Comparison of ENCODE assay signal across 1 cellular context in the genomic region with DNA sequence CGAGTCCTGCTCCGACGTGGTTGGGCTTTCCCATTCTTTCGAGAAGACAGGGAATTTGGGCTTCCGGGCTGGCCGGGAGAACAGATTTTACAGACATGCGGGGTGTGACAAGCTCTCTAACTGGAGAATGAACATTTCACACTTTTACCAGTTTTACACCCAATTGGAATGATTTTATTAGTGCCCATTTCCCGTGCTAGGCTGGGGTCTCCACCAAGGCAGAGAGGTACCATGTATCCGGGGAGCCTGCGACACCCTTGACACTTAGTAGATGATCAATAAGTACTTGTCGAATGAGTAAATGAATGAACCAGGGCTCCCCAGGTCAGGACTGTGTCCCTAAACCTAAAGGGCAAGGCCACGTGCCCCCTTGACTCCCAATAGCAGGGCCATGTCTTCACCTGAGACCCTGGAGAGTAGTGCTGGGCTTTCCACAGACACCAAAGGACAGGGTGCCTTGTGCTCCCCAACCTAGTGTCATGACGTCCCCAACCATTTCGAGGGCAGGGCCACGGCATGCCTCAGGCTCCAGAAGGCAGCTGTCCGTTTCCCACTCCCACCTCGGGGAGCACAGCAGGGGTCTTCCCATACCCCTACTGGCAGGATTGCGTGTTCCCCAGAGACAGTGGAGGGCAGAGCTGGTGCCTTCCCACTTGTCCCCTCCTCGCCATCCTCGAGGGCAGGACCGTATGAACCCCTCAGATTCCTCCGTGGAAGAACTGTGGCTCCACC.
TF ChIP-seq lines count a peak whose summit lies in the region.

No MANE protein-coding gene starts in this region.

TF ChIP-seq in HepG2, 621 proteins besides CTCF, POLR2A, EP300 and RAD21 (continued from another document and continues in another):
- TF ChIP-seq HMGA1 (CRISPR knock-in tag; conservative IDR thresholded peaks at IDR 0.05) (no peak), YY1 (IDR thresholded peaks at IDR 0.05; ENCODE audit: insufficient read depth, insufficient replicate concordance, low read depth, low read length) (no peak), HHEX (CRISPR knock-in tag; IDR thresholded peaks at IDR 0.05) (no peak), ZNF382 (CRISPR knock-in tag; IDR thresholded peaks at IDR 0.05; ENCODE audit: borderline replicate concordance) (no peak), ZNF577 (CRISPR knock-in tag; IDR thresholded peaks at IDR 0.05; ENCODE audit: borderline replicate concordance, low read depth) (no peak), ZNF558 (CRISPR knock-in tag; IDR thresholded peaks at IDR 0.05; ENCODE audit: borderline replicate concordance) (no peak), ZNF160 (CRISPR knock-in tag; IDR thresholded peaks at IDR 0.05) (no peak), HNF4G (IDR thresholded peaks at IDR 0.05; ENCODE audit: borderline replicate concordance, low read depth, low read length) (no peak), HNF4G (CRISPR knock-in tag; IDR thresholded peaks at IDR 0.05; ENCODE audit: borderline replicate concordance, low read depth) (no peak), ATF7 (IDR thresholded peaks at IDR 0.05) (no peak), ATF7 (CRISPR knock-in tag; IDR thresholded peaks at IDR 0.05) (no peak), ZNF232 (CRISPR knock-in tag; IDR thresholded peaks at IDR 0.05; ENCODE audit: borderline replicate concordance) (0 out of 2 replicates have a peak, but pooled peaks have one; percentile 26), NKX3-1 (CRISPR knock-in tag; IDR thresholded peaks at IDR 0.05) (no peak), HNRNPLL (IDR thresholded peaks at IDR 0.05; ENCODE audit: low read depth, low read length, poor library complexity, severe bottlenecking) (no peak), ZNF747 (CRISPR knock-in tag; IDR thresholded peaks at IDR 0.05; ENCODE audit: borderline replicate concordance) (peak; percentile 14; the same call in 1 of the 2 replicates), ZNF772 (CRISPR knock-in tag; IDR thresholded peaks at IDR 0.05) (peak; percentile 58; the same call in 1 of the 2 replicates), RFX5 (IDR thresholded peaks at IDR 0.05; ENCODE audit: low read depth, low read length) (no peak), REPIN1 (CRISPR knock-in tag; IDR thresholded peaks at IDR 0.05; ENCODE audit: borderline replicate concordance, low read depth) (no peak), MTA3 (CRISPR knock-in tag; IDR thresholded peaks at IDR 0.05) (no peak), ZNF841 (CRISPR knock-in tag; IDR thresholded peaks at IDR 0.05; ENCODE audit: borderline replicate concordance) (no peak), ZSCAN31 (CRISPR knock-in tag; IDR thresholded peaks at IDR 0.05; ENCODE audit: low read depth) (no peak), ZNF598 (CRISPR knock-in tag; IDR thresholded peaks at IDR 0.05; ENCODE audit: borderline replicate concordance) (no peak), ZNF20 (CRISPR knock-in tag; IDR thresholded peaks at IDR 0.05) (no peak), ZNF335 (CRISPR knock-in tag; IDR thresholded peaks at IDR 0.05) (no peak), REL (CRISPR knock-in tag; conservative IDR thresholded peaks at IDR 0.05) (peak; percentile 59; the same call in 1 of the 2 replicates), KDM5A (IDR thresholded peaks at IDR 0.05; ENCODE audit: borderline replicate concordance, low read length) (no peak), ZSCAN9 (CRISPR knock-in tag; IDR thresholded peaks at IDR 0.05; ENCODE audit: borderline replicate concordance) (no peak)
- TF ChIP-seq, protein P1, sequence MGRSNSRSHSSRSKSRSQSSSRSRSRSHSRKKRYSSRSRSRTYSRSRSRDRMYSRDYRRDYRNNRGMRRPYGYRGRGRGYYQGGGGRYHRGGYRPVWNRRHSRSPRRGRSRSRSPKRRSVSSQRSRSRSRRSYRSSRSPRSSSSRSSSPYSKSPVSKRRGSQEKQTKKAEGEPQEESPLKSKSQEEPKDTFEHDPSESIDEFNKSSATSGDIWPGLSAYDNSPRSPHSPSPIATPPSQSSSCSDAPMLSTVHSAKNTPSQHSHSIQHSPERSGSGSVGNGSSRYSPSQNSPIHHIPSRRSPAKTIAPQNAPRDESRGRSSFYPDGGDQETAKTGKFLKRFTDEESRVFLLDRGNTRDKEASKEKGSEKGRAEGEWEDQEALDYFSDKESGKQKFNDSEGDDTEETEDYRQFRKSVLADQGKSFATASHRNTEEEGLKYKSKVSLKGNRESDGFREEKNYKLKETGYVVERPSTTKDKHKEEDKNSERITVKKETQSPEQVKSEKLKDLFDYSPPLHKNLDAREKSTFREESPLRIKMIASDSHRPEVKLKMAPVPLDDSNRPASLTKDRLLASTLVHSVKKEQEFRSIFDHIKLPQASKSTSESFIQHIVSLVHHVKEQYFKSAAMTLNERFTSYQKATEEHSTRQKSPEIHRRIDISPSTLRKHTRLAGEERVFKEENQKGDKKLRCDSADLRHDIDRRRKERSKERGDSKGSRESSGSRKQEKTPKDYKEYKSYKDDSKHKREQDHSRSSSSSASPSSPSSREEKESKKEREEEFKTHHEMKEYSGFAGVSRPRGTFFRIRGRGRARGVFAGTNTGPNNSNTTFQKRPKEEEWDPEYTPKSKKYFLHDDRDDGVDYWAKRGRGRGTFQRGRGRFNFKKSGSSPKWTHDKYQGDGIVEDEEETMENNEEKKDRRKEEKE (IDR thresholded peaks at IDR 0.05) = no peak
- TF ChIP-seq, protein P2, sequence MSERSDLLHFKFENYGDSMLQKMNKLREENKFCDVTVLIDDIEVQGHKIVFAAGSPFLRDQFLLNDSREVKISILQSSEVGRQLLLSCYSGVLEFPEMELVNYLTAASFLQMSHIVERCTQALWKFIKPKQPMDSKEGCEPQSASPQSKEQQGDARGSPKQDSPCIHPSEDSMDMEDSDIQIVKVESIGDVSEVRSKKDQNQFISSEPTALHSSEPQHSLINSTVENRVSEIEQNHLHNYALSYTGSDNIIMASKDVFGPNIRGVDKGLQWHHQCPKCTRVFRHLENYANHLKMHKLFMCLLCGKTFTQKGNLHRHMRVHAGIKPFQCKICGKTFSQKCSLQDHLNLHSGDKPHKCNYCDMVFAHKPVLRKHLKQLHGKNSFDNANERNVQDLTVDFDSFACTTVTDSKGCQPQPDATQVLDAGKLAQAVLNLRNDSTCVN (CRISPR knock-in tag; IDR thresholded peaks at IDR 0.05; ENCODE audit: borderline replicate concordance) = no peak
- TF ChIP-seq, protein P3, sequence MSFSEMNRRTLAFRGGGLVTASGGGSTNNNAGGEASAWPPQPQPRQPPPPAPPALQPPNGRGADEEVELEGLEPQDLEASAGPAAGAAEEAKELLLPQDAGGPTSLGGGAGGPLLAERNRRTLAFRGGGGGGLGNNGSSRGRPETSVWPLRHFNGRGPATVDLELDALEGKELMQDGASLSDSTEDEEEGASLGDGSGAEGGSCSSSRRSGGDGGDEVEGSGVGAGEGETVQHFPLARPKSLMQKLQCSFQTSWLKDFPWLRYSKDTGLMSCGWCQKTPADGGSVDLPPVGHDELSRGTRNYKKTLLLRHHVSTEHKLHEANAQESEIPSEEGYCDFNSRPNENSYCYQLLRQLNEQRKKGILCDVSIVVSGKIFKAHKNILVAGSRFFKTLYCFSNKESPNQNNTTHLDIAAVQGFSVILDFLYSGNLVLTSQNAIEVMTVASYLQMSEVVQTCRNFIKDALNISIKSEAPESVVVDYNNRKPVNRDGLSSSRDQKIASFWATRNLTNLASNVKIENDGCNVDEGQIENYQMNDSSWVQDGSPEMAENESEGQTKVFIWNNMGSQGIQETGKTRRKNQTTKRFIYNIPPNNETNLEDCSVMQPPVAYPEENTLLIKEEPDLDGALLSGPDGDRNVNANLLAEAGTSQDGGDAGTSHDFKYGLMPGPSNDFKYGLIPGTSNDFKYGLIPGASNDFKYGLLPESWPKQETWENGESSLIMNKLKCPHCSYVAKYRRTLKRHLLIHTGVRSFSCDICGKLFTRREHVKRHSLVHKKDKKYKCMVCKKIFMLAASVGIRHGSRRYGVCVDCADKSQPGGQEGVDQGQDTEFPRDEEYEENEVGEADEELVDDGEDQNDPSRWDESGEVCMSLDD (CRISPR knock-in tag; IDR thresholded peaks at IDR 0.05; ENCODE audit: borderline replicate concordance) = 0 out of 2 replicates have a peak, but pooled peaks have one; percentile 29
- TF ChIP-seq, protein P4, sequence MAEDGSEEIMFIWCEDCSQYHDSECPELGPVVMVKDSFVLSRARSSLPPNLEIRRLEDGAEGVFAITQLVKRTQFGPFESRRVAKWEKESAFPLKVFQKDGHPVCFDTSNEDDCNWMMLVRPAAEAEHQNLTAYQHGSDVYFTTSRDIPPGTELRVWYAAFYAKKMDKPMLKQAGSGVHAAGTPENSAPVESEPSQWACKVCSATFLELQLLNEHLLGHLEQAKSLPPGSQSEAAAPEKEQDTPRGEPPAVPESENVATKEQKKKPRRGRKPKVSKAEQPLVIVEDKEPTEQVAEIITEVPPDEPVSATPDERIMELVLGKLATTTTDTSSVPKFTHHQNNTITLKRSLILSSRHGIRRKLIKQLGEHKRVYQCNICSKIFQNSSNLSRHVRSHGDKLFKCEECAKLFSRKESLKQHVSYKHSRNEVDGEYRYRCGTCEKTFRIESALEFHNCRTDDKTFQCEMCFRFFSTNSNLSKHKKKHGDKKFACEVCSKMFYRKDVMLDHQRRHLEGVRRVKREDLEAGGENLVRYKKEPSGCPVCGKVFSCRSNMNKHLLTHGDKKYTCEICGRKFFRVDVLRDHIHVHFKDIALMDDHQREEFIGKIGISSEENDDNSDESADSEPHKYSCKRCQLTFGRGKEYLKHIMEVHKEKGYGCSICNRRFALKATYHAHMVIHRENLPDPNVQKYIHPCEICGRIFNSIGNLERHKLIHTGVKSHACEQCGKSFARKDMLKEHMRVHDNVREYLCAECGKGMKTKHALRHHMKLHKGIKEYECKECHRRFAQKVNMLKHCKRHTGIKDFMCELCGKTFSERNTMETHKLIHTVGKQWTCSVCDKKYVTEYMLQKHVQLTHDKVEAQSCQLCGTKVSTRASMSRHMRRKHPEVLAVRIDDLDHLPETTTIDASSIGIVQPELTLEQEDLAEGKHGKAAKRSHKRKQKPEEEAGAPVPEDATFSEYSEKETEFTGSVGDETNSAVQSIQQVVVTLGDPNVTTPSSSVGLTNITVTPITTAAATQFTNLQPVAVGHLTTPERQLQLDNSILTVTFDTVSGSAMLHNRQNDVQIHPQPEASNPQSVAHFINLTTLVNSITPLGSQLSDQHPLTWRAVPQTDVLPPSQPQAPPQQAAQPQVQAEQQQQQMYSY (CRISPR knock-in tag; IDR thresholded peaks at IDR 0.05) = 0 out of 2 replicates have a peak, but pooled peaks have one; percentile 22
- TF ChIP-seq, protein P5, sequence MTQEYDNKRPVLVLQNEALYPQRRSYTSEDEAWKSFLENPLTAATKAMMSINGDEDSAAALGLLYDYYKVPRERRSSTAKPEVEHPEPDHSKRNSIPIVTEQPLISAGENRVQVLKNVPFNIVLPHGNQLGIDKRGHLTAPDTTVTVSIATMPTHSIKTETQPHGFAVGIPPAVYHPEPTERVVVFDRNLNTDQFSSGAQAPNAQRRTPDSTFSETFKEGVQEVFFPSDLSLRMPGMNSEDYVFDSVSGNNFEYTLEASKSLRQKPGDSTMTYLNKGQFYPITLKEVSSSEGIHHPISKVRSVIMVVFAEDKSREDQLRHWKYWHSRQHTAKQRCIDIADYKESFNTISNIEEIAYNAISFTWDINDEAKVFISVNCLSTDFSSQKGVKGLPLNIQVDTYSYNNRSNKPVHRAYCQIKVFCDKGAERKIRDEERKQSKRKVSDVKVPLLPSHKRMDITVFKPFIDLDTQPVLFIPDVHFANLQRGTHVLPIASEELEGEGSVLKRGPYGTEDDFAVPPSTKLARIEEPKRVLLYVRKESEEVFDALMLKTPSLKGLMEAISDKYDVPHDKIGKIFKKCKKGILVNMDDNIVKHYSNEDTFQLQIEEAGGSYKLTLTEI (CRISPR knock-in tag; conservative IDR thresholded peaks at IDR 0.05) = no peak
- TF ChIP-seq, protein P6, sequence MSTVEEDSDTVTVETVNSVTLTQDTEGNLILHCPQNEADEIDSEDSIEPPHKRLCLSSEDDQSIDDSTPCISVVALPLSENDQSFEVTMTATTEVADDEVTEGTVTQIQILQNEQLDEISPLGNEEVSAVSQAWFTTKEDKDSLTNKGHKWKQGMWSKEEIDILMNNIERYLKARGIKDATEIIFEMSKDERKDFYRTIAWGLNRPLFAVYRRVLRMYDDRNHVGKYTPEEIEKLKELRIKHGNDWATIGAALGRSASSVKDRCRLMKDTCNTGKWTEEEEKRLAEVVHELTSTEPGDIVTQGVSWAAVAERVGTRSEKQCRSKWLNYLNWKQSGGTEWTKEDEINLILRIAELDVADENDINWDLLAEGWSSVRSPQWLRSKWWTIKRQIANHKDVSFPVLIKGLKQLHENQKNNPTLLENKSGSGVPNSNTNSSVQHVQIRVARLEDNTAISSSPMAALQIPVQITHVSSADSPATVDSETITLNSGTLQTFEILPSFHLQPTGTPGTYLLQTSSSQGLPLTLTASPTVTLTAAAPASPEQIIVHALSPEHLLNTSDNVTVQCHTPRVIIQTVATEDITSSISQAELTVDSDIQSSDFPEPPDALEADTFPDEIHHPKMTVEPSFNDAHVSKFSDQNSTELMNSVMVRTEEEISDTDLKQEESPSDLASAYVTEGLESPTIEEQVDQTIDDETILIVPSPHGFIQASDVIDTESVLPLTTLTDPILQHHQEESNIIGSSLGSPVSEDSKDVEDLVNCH (CRISPR knock-in tag; IDR thresholded peaks at IDR 0.05) = no peak
- TF ChIP-seq, protein P7, sequence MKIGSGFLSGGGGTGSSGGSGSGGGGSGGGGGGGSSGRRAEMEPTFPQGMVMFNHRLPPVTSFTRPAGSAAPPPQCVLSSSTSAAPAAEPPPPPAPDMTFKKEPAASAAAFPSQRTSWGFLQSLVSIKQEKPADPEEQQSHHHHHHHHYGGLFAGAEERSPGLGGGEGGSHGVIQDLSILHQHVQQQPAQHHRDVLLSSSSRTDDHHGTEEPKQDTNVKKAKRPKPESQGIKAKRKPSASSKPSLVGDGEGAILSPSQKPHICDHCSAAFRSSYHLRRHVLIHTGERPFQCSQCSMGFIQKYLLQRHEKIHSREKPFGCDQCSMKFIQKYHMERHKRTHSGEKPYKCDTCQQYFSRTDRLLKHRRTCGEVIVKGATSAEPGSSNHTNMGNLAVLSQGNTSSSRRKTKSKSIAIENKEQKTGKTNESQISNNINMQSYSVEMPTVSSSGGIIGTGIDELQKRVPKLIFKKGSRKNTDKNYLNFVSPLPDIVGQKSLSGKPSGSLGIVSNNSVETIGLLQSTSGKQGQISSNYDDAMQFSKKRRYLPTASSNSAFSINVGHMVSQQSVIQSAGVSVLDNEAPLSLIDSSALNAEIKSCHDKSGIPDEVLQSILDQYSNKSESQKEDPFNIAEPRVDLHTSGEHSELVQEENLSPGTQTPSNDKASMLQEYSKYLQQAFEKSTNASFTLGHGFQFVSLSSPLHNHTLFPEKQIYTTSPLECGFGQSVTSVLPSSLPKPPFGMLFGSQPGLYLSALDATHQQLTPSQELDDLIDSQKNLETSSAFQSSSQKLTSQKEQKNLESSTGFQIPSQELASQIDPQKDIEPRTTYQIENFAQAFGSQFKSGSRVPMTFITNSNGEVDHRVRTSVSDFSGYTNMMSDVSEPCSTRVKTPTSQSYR (CRISPR knock-in tag; IDR thresholded peaks at IDR 0.05; ENCODE audit: borderline replicate concordance) = no peak
- TF ChIP-seq, protein P8, sequence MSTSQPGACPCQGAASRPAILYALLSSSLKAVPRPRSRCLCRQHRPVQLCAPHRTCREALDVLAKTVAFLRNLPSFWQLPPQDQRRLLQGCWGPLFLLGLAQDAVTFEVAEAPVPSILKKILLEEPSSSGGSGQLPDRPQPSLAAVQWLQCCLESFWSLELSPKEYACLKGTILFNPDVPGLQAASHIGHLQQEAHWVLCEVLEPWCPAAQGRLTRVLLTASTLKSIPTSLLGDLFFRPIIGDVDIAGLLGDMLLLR (CRISPR knock-in tag; IDR thresholded peaks at IDR 0.05) = no peak
- TF ChIP-seq, protein P9, sequence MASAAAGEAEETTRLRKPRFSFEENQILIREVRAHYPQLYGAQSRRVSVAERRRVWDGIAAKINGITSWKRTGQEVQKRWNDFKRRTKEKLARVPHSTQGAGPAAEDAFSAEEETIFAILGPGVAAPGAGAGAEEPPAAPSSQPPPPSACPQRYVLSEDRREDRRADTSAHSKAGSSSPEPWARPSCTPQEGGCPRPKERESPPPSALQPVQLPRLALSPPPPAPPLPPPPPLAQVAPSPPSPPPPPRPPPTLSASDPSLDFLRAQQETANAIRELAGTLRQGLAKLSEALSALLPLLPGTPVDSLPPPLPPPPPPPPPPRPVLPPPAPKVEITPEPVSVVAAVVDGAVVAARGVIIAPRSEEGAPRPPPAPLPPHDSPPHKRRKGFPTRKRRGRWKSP (CRISPR knock-in tag; IDR thresholded peaks at IDR 0.05) = no peak; the same call in 1 of the 2 replicates
